In the genomic region with DNA sequence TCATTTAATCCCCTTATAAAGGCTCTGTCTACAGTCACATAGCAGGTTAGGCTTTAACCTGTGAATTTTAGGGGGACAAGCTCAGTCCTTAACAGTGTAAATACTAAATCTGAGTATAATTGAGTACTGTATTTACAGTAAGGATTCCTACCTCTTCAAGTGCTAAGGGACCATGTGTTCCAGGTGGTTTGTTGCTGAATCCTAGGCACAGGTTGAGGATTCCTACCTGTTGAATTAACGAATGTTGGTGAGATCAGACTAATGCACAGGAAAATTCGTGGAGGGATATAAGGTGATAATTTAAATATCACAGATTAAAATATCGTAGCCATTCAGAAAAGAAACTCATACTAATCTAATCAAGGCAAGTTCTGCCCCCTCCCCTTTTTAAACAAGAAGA, we compare ENCODE assay signal across 1 cellular context.
TF ChIP-seq lines count a peak whose summit lies in the region.

No MANE protein-coding gene starts in this region.

TF ChIP-seq in HCT116, 20 proteins besides CTCF, POLR2A, EP300 and RAD21 (continued from another document):
- TF ChIP-seq, protein P1, sequence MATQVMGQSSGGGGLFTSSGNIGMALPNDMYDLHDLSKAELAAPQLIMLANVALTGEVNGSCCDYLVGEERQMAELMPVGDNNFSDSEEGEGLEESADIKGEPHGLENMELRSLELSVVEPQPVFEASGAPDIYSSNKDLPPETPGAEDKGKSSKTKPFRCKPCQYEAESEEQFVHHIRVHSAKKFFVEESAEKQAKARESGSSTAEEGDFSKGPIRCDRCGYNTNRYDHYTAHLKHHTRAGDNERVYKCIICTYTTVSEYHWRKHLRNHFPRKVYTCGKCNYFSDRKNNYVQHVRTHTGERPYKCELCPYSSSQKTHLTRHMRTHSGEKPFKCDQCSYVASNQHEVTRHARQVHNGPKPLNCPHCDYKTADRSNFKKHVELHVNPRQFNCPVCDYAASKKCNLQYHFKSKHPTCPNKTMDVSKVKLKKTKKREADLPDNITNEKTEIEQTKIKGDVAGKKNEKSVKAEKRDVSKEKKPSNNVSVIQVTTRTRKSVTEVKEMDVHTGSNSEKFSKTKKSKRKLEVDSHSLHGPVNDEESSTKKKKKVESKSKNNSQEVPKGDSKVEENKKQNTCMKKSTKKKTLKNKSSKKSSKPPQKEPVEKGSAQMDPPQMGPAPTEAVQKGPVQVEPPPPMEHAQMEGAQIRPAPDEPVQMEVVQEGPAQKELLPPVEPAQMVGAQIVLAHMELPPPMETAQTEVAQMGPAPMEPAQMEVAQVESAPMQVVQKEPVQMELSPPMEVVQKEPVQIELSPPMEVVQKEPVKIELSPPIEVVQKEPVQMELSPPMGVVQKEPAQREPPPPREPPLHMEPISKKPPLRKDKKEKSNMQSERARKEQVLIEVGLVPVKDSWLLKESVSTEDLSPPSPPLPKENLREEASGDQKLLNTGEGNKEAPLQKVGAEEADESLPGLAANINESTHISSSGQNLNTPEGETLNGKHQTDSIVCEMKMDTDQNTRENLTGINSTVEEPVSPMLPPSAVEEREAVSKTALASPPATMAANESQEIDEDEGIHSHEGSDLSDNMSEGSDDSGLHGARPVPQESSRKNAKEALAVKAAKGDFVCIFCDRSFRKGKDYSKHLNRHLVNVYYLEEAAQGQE (IDR thresholded peaks at IDR 0.05; ENCODE audit: low read depth) = no peak
- TF ChIP-seq CBX3 (IDR thresholded peaks at IDR 0.05; ENCODE audit: low read depth) (no peak), SRF (IDR thresholded peaks at IDR 0.05; ENCODE audit: low read depth) (no peak), ZFX (IDR thresholded peaks at IDR 0.05) (no peak), POLR2AphosphoS5 (IDR thresholded peaks at IDR 0.05; ENCODE audit: low read depth, low read length) (no peak), ZNF274 (IDR thresholded peaks at IDR 0.05; ENCODE audit: low read depth, low read length) (no peak), FOSL1 (IDR thresholded peaks at IDR 0.05; ENCODE audit: low read depth) (no peak), TCF7L2 (IDR thresholded peaks at IDR 0.05; ENCODE audit: borderline replicate concordance, extremely low read depth, insufficient read depth, insufficient read length) (no peak)
- TF ChIP-seq, protein P2, sequence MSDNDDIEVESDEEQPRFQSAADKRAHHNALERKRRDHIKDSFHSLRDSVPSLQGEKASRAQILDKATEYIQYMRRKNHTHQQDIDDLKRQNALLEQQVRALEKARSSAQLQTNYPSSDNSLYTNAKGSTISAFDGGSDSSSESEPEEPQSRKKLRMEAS (IDR thresholded peaks at IDR 0.05) = no peak
